Comparison of ENCODE assay signal across 12 cellular contexts in genomic region chr4:108173599-108174057, GRCh38. TPM values are rescaled to one million over a fixed set of nuclear protein-coding genes. Genes with fewer than 3 reads are reported as not detected.
A peak's percentile ranks its signal among the peaks of the same experiment; 100 is the strongest.
DNase-seq lines count a peak whose midpoint lies in the region; ATAC-seq, FAIRE-seq and TF ChIP-seq lines count a peak whose summit lies in the region.
"Had no signal": no experiment of that assay in that cellular context is flagged by ENCODE, and none has a peak within 500 bp of the region (broad histone marks: within the 10 kb centered on the region; RNA-seq: fewer than 3 reads in every experiment).

No MANE protein-coding gene starts in this region.

- no peak for DNase-seq in activated CD4-positive, alpha-beta T cell treated with anti-CD3 and anti-CD28 coated beads for 36 hours
- DNase-seq in activated CD4-positive, alpha-beta T cell treated with anti-CD3 and anti-CD28 coated beads for 1 hour: no peak
- DNase-seq in activated T-helper 1 cell treated with anti-CD3 and anti-CD28 coated beads, Interleukin-12 subunit alpha, Interleukin-12 subunit beta, Interleukin-2, Interleukin-4 antibody, amounts not matched to agents 30 ng/mL and 10 ng/mL and 1 ng/mL, durations not matched to agents 14 hours and 24 hours and 36 hours (ENCODE audit: low spot score): no peak
- DNase-seq in keratinocyte (ENCODE audit: low read depth, low spot score) (no peak), testis (no peak), hypothalamus (lab: John Stamatoyannopoulos, UW) (no peak)
- DNase-seq: SHP77 treated with DMSO at 0.1 percent for 48 hours had no signal

- H3K36me3 Mint-ChIP-seq in activated CD4-positive, alpha-beta T cell treated with anti-CD3 and anti-CD28 coated beads for 36 hours (ENCODE audit: low read depth): peaks cover 20% of the 10 kb centered on the region
- H3K36me3 Mint-ChIP-seq in activated T-helper 1 cell treated with anti-CD3 and anti-CD28 coated beads, Interleukin-12 subunit alpha, Interleukin-12 subunit beta, Interleukin-2, Interleukin-4 antibody, amounts not matched to agents 30 ng/mL and 10 ng/mL and 1 ng/mL, durations not matched to agents 14 hours and 24 hours and 36 hours (ENCODE audit: low read depth): peaks cover 16% of the 10 kb centered on the region

- H2AFZ ChIP-seq in keratinocyte (ENCODE audit: control insufficient read depth, low read length): peak overlapping the region; percentile 82

- H3K27ac Mint-ChIP-seq in activated CD4-positive, alpha-beta T cell treated with anti-CD3 and anti-CD28 coated beads for 36 hours: peak overlapping the region; percentile 95
- H3K27ac Mint-ChIP-seq in activated T-helper 1 cell treated with anti-CD3 and anti-CD28 coated beads, Interleukin-12 subunit alpha, Interleukin-12 subunit beta, Interleukin-2, Interleukin-4 antibody, amounts not matched to agents 30 ng/mL and 10 ng/mL and 1 ng/mL, durations not matched to agents 14 hours and 24 hours and 36 hours: peak overlapping the region; percentile 94

- WGBS in testis, 2 donors: 48 to 55% methylated on average over 11 of the region's 11 CpGs

- FAIRE-seq in keratinocyte (lab: Jason Lieb, UNC): no peak

- intact Hi-C loops in activated CD4-positive, alpha-beta T cell treated with anti-CD3 and anti-CD28 coated beads for 36 hours (cut with DNase I, micrococcal nuclease): loop anchor here (2.0 to 5.0 kb wide), 4 partner anchors 184 to 453 kb away; partner anchors contain the start of gene PAPSS1 (in 1 of the 2)
- intact Hi-C loops in activated T-helper 1 cell treated with anti-CD3 and anti-CD28 coated beads, Interleukin-12 subunit alpha, Interleukin-12 subunit beta, Interleukin-2, Interleukin-4 antibody, amounts not matched to agents 30 ng/mL and 10 ng/mL and 1 ng/mL, durations not matched to agents 14 hours and 24 hours and 36 hours (cut with micrococcal nuclease): loop anchor here (1.0 to 10.0 kb wide), 7 partner anchors 9 to 1389 kb away; partner anchors contain the start of genes CYP2U1 and MCUB
- intact Hi-C loops in testis (cut with DNase I; ENCODE audit: low total_unique reads): no loop called here

- H4K20me1 ChIP-seq in keratinocyte (ENCODE audit: control insufficient read depth, extremely low read depth, insufficient read depth, low read length): no peaks in the 10 kb centered on the region

- dilution Hi-C loops in keratinocyte (cut with MboI; ENCODE audit: extremely low pct_ligation_motif_present, low sequenced_read_pairs): no loop called here

- H3K4me3 ChIP-seq in keratinocyte (ENCODE audit: control insufficient read depth in 2 of 3, extremely low read depth in 1 of 3, insufficient read depth in 2 of 3, low read depth in 1 of 3, low read length in 3 of 3): peak overlapping the region in 2 of 3 experiments; percentile 64 to 65
- H3K4me3 ChIP-seq in testis: peak overlapping the region; percentile 63 to 66

- H3K9ac ChIP-seq in keratinocyte (ENCODE audit: control insufficient read depth, extremely low read depth, insufficient read depth, low read length): no peak overlapping the region

- POLR2A ChIA-PET in activated CD4-positive, alpha-beta T cell treated with anti-CD3 and anti-CD28 coated beads for 36 hours (lab: Charles Lee): interaction anchor here (0.8 to 2.1 kb wide), 4 partner anchors 35 to 477 kb away, joined by 3 to 7 read pairs (median 4); partner anchors contain the start of gene OSTC

- H3K4me2 ChIP-seq in keratinocyte (ENCODE audit: control insufficient read depth, extremely low read depth, insufficient read depth, low read depth, low read length): peak overlapping the region; percentile 83

- CTCF ChIA-PET in activated CD4-positive, alpha-beta T cell treated with anti-CD3 and anti-CD28 coated beads for 36 hours (lab: Charles Lee): interaction anchor here (0.7 to 1.7 kb wide), 6 partner anchors 143 to 399 kb away, joined by 3 to 9 read pairs (median 4); no protein-coding TSS in a partner anchor

- H3K9me3 Mint-ChIP-seq in activated CD4-positive, alpha-beta T cell treated with anti-CD3 and anti-CD28 coated beads for 36 hours (ENCODE audit: low read depth): no peaks in the 10 kb centered on the region
- H3K9me3 Mint-ChIP-seq in activated T-helper 1 cell treated with anti-CD3 and anti-CD28 coated beads, Interleukin-12 subunit alpha, Interleukin-12 subunit beta, Interleukin-2, Interleukin-4 antibody, amounts not matched to agents 30 ng/mL and 10 ng/mL and 1 ng/mL, durations not matched to agents 14 hours and 24 hours and 36 hours: no peaks in the 10 kb centered on the region

- H3K9me1 ChIP-seq in keratinocyte (ENCODE audit: control insufficient read depth, extremely low read depth, insufficient read depth, low read length): no peaks in the 10 kb centered on the region

- no peaks in the 10 kb centered on the region for H3K79me2 ChIP-seq in keratinocyte (ENCODE audit: control insufficient read depth, insufficient read depth, low read length)

- H3K9me3 ChIP-seq in keratinocyte (ENCODE audit: control insufficient read depth, low read depth, low read length): no peaks in the 10 kb centered on the region
- no peaks in the 10 kb centered on the region for H3K9me3 ChIP-seq in testis

- H3K4me1 ChIP-seq in keratinocyte (ENCODE audit: control insufficient read depth, extremely low read depth, insufficient read depth, low read length): peaks cover 3% of the 10 kb centered on the region
- peaks cover 6% of the 10 kb centered on the region for H3K4me1 ChIP-seq in testis

- H3K4me3 Mint-ChIP-seq in activated CD4-positive, alpha-beta T cell treated with anti-CD3 and anti-CD28 coated beads for 36 hours: peak overlapping the region; percentile 85
- H3K4me3 Mint-ChIP-seq in activated T-helper 1 cell treated with anti-CD3 and anti-CD28 coated beads, Interleukin-12 subunit alpha, Interleukin-12 subunit beta, Interleukin-2, Interleukin-4 antibody, amounts not matched to agents 30 ng/mL and 10 ng/mL and 1 ng/mL, durations not matched to agents 14 hours and 24 hours and 36 hours: peak overlapping the region; percentile 91

- H3K36me3 ChIP-seq in keratinocyte (ENCODE audit: control insufficient read depth in 2 of 2, extremely low read depth in 1 of 2, insufficient read depth in 2 of 2, low read length in 2 of 2): no peaks in the 10 kb centered on the region
- no peaks in the 10 kb centered on the region for H3K36me3 ChIP-seq in testis (ENCODE audit: low read depth, missing control alignments)

- H3K4me1 Mint-ChIP-seq in activated CD4-positive, alpha-beta T cell treated with anti-CD3 and anti-CD28 coated beads for 36 hours: peaks cover 53% of the 10 kb centered on the region
- peaks cover 61% of the 10 kb centered on the region for H3K4me1 Mint-ChIP-seq in activated T-helper 1 cell treated with anti-CD3 and anti-CD28 coated beads, Interleukin-12 subunit alpha, Interleukin-12 subunit beta, Interleukin-2, Interleukin-4 antibody, amounts not matched to agents 30 ng/mL and 10 ng/mL and 1 ng/mL, durations not matched to agents 14 hours and 24 hours and 36 hours (ENCODE audit: low read depth)

- H3K27me3 ChIP-seq in keratinocyte (ENCODE audit: control insufficient read depth, extremely low read depth, insufficient read depth, low read length): peaks cover 54% of the 10 kb centered on the region
- H3K27me3 ChIP-seq in testis: no peaks in the 10 kb centered on the region

- H3K27me3 Mint-ChIP-seq in activated CD4-positive, alpha-beta T cell treated with anti-CD3 and anti-CD28 coated beads for 36 hours: peaks cover 12% of the 10 kb centered on the region
- H3K27me3 Mint-ChIP-seq in activated T-helper 1 cell treated with anti-CD3 and anti-CD28 coated beads, Interleukin-12 subunit alpha, Interleukin-12 subunit beta, Interleukin-2, Interleukin-4 antibody, amounts not matched to agents 30 ng/mL and 10 ng/mL and 1 ng/mL, durations not matched to agents 14 hours and 24 hours and 36 hours (ENCODE audit: insufficient read depth): peaks cover 9% of the 10 kb centered on the region

- TF ChIP-seq CTCF in keratinocyte (optimal IDR thresholded peaks at IDR 0.05 in 1 of 3, IDR thresholded peaks at IDR 0.05 in 1 of 3, conservative IDR thresholded peaks at IDR 0.05 in 1 of 3; ENCODE audit: extremely low read depth in 1 of 3, insufficient read depth in 2 of 3, low read length in 3 of 3) (no peak), testis (IDR thresholded peaks at IDR 0.05) (no peak)

- TF ChIP-seq POLR2A in testis (IDR thresholded peaks at IDR 0.05): no peak

- no peak overlapping the region for H3K27ac ChIP-seq in keratinocyte (ENCODE audit: control insufficient read depth, insufficient read depth, low read length)
- H3K27ac ChIP-seq in testis: peak overlapping the region; percentile 63 to 80
- H3K27ac ChIP-seq: C4-2B, epithelial cell of prostate had no signal

- ATAC-seq in activated CD4-positive, alpha-beta T cell treated with anti-CD3 and anti-CD28 coated beads for 36 hours: no peak
- ATAC-seq in HG03342 (IDR thresholded peaks at IDR 0.05; ENCODE audit: unreplicated experiment): no peak
- ATAC-seq in GM19035 (IDR thresholded peaks at IDR 0.05; ENCODE audit: unreplicated experiment): no peak
- ATAC-seq: HCT116 had no signal

RNA-seq across cellular contexts. Expression of gene LEF1, which starts 4.9 kb away (rescaled TPM):
- total RNA-seq in activated CD4-positive, alpha-beta T cell treated with anti-CD3 and anti-CD28 coated beads for 36 hours: 100 to 1,000 TPM; 175 to 302 TPM
- total RNA-seq in activated T-helper 1 cell treated with anti-CD3 and anti-CD28 coated beads, Interleukin-12 subunit alpha, Interleukin-12 subunit beta, Interleukin-2, Interleukin-4 antibody, amounts not matched to agents 30 ng/mL and 10 ng/mL and 1 ng/mL, durations not matched to agents 14 hours and 24 hours and 36 hours: 133 and 139 TPM in 2 replicates
- polyA plus RNA-seq in keratinocyte (1.1 to 1.5 TPM (median 1.5 TPM) in 3 replicates), testis (ENCODE audit: insufficient read depth, low read depth, low replicate concordance) (63.5 TPM)
- polyA plus RNA-seq in keratinocyte (2011; ENCODE audit: low read depth): not detected
- polyA plus RNA-seq in keratinocyte (2011; cell fraction: cytosol; rRNA removed): 1.4 and 1.8 TPM in 2 replicates
- 2.4 and 2.8 TPM in 2 replicates for polyA plus RNA-seq in keratinocyte (2011; cell fraction: nucleus; rRNA removed)
- 0.18 and 0.81 TPM in 2 replicates for polyA plus RNA-seq in keratinocyte (2012; ENCODE audit: low replicate concordance)
- 2.2 to 3.8 TPM (median 2.3 TPM) in 3 replicates for polyA minus RNA-seq in keratinocyte
- 1.3 TPM for polyA minus RNA-seq in keratinocyte (2011; cell fraction: cytosol; rRNA and poly(A)+ RNA removed)
- polyA minus RNA-seq in keratinocyte (2011; cell fraction: nucleus; rRNA and poly(A)+ RNA removed): 1.8 and 3.5 TPM in 2 replicates
- 10 to 100 TPM; 35.0 to 37.1 TPM for total RNA-seq in testis
